9 cellular contexts compared by ENCODE assay signal in genomic region chr1:162213281-162213909, GRCh38.
DNase-seq lines count a peak whose midpoint lies in the region; ATAC-seq and TF ChIP-seq lines count a peak whose summit lies in the region.
"Had no signal": no experiment of that assay in that cellular context is flagged by ENCODE, and none has a peak within 500 bp of the region (broad histone marks: within the 10 kb centered on the region; RNA-seq: fewer than 3 reads in every experiment).

No MANE protein-coding gene starts in this region.

- DNase-seq in cerebellum (ENCODE audit: low spot score) = peak; percentile 40
- DNase-seq in left kidney (ENCODE audit: low read depth, low spot score) = peak; percentile 75
- DNase-seq in GM20000 (ENCODE audit: low spot score) = no peak
- no peak for DNase-seq in glomerular visceral epithelial cell (ENCODE audit: extremely low spot score)
- DNase-seq: activated naive CD8-positive, alpha-beta T cell treated with anti-CD3 and anti-CD28 coated beads, Interleukin-2, amount 10 ng/mL, durations not matched to agents 7 days and 5 days had no signal

- TF ChIP-seq RAD21 in Ishikawa (IDR thresholded peaks at IDR 0.05; ENCODE audit: low read depth) = peak; percentile 23; the same call in 1 of the 2 replicates

- no peaks in the 10 kb centered on the region for H3K36me3 ChIP-seq in stomach smooth muscle (ENCODE audit: control insufficient read depth in 2 of 2, insufficient read depth in 2 of 2, low read length in 2 of 2)

- peaks cover 56% of the 10 kb centered on the region for H3K4me1 ChIP-seq in stomach smooth muscle (ENCODE audit: control insufficient read depth, insufficient read depth, low read length)

- no peaks in the 10 kb centered on the region for H3K27me3 ChIP-seq in stomach smooth muscle (ENCODE audit: control insufficient read depth in 1 of 2, insufficient read depth in 2 of 2, low read length in 2 of 2)

- peak; percentile 72 for TF ChIP-seq EP300 in Ishikawa (IDR thresholded peaks at IDR 0.05; ENCODE audit: borderline replicate concordance)

- no peak for TF ChIP-seq CTCF in GM20000 (IDR thresholded peaks at IDR 0.05; ENCODE audit: extremely low read depth, missing control alignments)

- H3K9me3 ChIP-seq in stomach smooth muscle (ENCODE audit: control insufficient read depth in 2 of 2, low read length in 2 of 2) = no peaks in the 10 kb centered on the region

- peak overlapping the region; percentile 33 to 35 for H3K4me3 ChIP-seq in stomach smooth muscle (ENCODE audit: low read length in 2 of 2)

- no peak overlapping the region for H3K9ac ChIP-seq in stomach smooth muscle (ENCODE audit: low read length in 2 of 2)

- H3K27ac ChIP-seq in stomach smooth muscle (ENCODE audit: low read length) = peak overlapping the region; percentile 31

- ATAC-seq in HG03432 (IDR thresholded peaks at IDR 0.05; ENCODE audit: unreplicated experiment) (no peak), GM21360 (IDR thresholded peaks at IDR 0.05; ENCODE audit: unreplicated experiment) (no peak)

TF ChIP-seq in Ishikawa, 13 proteins besides CTCF, POLR2A, EP300 and RAD21:
- TF ChIP-seq TEAD4 (IDR thresholded peaks at IDR 0.05) (peak; percentile 74), CEBPB (IDR thresholded peaks at IDR 0.05) (peak; percentile 57), NFIC (IDR thresholded peaks at IDR 0.05) (peak; percentile 90), CREB1 (IDR thresholded peaks at IDR 0.05; ENCODE audit: low read depth) (no peak), YY1 (IDR thresholded peaks at IDR 0.05; ENCODE audit: low read depth) (no peak), FOXM1 (IDR thresholded peaks at IDR 0.05; ENCODE audit: borderline replicate concordance, low read depth) (peak; percentile 59; the same call in 1 of the 2 replicates), TCF12 (IDR thresholded peaks at IDR 0.05; ENCODE audit: low read depth) (peak; percentile 82), EGR1 (IDR thresholded peaks at IDR 0.05) (no peak), ZBTB7A (IDR thresholded peaks at IDR 0.05; ENCODE audit: low read depth) (no peak), MAX (IDR thresholded peaks at IDR 0.05) (peak; percentile 70)

Comparison
In these comparisons a context has a peak if more than half of its experiments do, and no peak if none do; other contexts are left out.
1. DNase-seq: peak in cerebellum (single experiment) and left kidney (single experiment); none in GM20000 (single experiment) and glomerular visceral epithelial cell (single experiment).